In the genomic region with DNA sequence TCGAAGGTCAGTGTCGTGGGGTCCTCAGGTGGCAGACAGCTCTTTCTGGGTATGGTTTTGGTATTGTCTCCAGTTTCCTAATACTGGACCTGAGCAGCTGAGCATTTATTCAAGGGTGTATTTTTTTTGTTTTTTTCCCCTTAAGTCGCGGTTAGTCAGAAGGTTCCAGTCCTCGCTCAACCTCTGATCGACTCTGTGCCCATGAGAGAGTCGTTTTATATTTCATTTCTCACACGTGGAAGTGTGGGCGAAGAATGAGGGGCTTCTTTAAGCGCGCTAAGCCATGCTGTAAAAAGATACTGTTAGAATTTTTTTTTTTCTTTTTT, we compare ENCODE assay signal across 9 cellular contexts. TPM values are rescaled to one million over a fixed set of nuclear protein-coding genes. Genes with fewer than 3 reads are reported as not detected.
A peak's percentile ranks its signal among the peaks of the same experiment; 100 is the strongest.
DNase-seq lines count a peak whose midpoint lies in the region; ATAC-seq, FAIRE-seq and TF ChIP-seq lines count a peak whose summit lies in the region.
"Had no signal": no experiment of that assay in that cellular context is flagged by ENCODE, and none has a peak within 500 bp of the region (broad histone marks: within the 10 kb centered on the region; RNA-seq: fewer than 3 reads in every experiment).

No MANE protein-coding gene starts in this region.

- H3K27me3 ChIP-seq in CD8-positive, alpha-beta memory T cell (ENCODE audit: insufficient read depth, low read length, poor library complexity, severe bottlenecking): no peaks in the 10 kb centered on the region

- FAIRE-seq in RCC 7860 (lab: Jason Lieb, UNC): no peak
- FAIRE-seq: islet of Langerhans had no signal

- peaks cover 0 to 10% (median 3%) of the 10 kb centered on the region in 5 donors for H3K9me3 Mint-ChIP-seq in CD8-positive, alpha-beta memory T cell
- H3K9me3 Mint-ChIP-seq in activated B cell treated with CpG ODN at 0.5 μM for 24 hours: no peaks in the 10 kb centered on the region
- no peaks in the 10 kb centered on the region for H3K9me3 Mint-ChIP-seq in glutamatergic neuron (ENCODE audit: unreplicated experiment)
- no peaks in the 10 kb centered on the region for H3K9me3 Mint-ChIP-seq in progenitor cell of endocrine pancreas (ENCODE audit: low read depth)

- H3K4me1 Mint-ChIP-seq in CD8-positive, alpha-beta memory T cell: peaks cover 3 to 14% (median 9%) of the 10 kb centered on the region in 3 donors
- H3K4me1 Mint-ChIP-seq in activated B cell treated with CpG ODN at 0.5 μM for 24 hours (peaks cover 9% of the 10 kb centered on the region), glutamatergic neuron (ENCODE audit: low read depth, unreplicated experiment) (no peaks in the 10 kb centered on the region), progenitor cell of endocrine pancreas (ENCODE audit: low read depth) (peaks cover 16% of the 10 kb centered on the region)

- H3K4me3 Mint-ChIP-seq in CD8-positive, alpha-beta memory T cell: no peak overlapping the region
- peak overlapping the region; percentile 70 for H3K4me3 Mint-ChIP-seq in activated B cell treated with CpG ODN at 0.5 μM for 24 hours
- H3K4me3 Mint-ChIP-seq in glutamatergic neuron (ENCODE audit: unreplicated experiment): peak overlapping the region; percentile 91
- peak overlapping the region; percentile 91 for H3K4me3 Mint-ChIP-seq in progenitor cell of endocrine pancreas (ENCODE audit: low read depth)

- TF ChIP-seq CTCF in activated B cell treated with CpG ODN at 0.5 μM for 24 hours (IDR thresholded peaks at IDR 0.05) (no peak), glutamatergic neuron (IDR thresholded peaks at IDR 0.05; ENCODE audit: partially characterized antibody, unreplicated experiment) (no peak), progenitor cell of endocrine pancreas (IDR thresholded peaks at IDR 0.05; ENCODE audit: unreplicated experiment) (no peak)

- intact Hi-C loops in activated B cell treated with CpG ODN at 0.5 μM for 24 hours (cut with micrococcal nuclease): no loop called here

- H3K36me3 Mint-ChIP-seq in CD8-positive, alpha-beta memory T cell: no peaks in the 10 kb centered on the region
- H3K36me3 Mint-ChIP-seq in activated B cell treated with CpG ODN at 0.5 μM for 24 hours (ENCODE audit: low read depth) (no peaks in the 10 kb centered on the region), glutamatergic neuron (ENCODE audit: unreplicated experiment) (no peaks in the 10 kb centered on the region), progenitor cell of endocrine pancreas (ENCODE audit: insufficient read depth) (no peaks in the 10 kb centered on the region)

- no peaks in the 10 kb centered on the region for H3K9me3 ChIP-seq in CD8-positive, alpha-beta memory T cell (ENCODE audit: low read length)

- H3K36me3 ChIP-seq in CD8-positive, alpha-beta memory T cell (ENCODE audit: insufficient read depth, low read length): no peaks in the 10 kb centered on the region

- H3K27ac ChIP-seq in CD8-positive, alpha-beta memory T cell (ENCODE audit: low read depth, low read length): peak overlapping the region; percentile 24

- DNase-seq in CD8-positive, alpha-beta memory T cell: no peak
- DNase-seq in activated B cell treated with CpG ODN at 0.5 μM for 24 hours: no peak
- DNase-seq in glutamatergic neuron: no peak
- DNase-seq in progenitor cell of endocrine pancreas (ENCODE audit: low spot score, unreplicated experiment): no peak
- DNase-seq in RCC 7860 (ENCODE audit: low spot score): no peak
- DNase-seq in germinal center (ENCODE audit: low spot score): no peak

- no peak overlapping the region for H3K27ac Mint-ChIP-seq in CD8-positive, alpha-beta memory T cell
- H3K27ac Mint-ChIP-seq in activated B cell treated with CpG ODN at 0.5 μM for 24 hours (no peak overlapping the region), glutamatergic neuron (ENCODE audit: unreplicated experiment) (no peak overlapping the region), progenitor cell of endocrine pancreas (peak overlapping the region; percentile 98)

- no peaks in the 10 kb centered on the region for H3K4me1 ChIP-seq in CD8-positive, alpha-beta memory T cell (ENCODE audit: insufficient read depth, low read length)

- no peak for ATAC-seq in activated B cell treated with CpG ODN at 0.5 μM for 24 hours (ENCODE audit: low read depth)
- ATAC-seq in GM21576 (IDR thresholded peaks at IDR 0.05; ENCODE audit: unreplicated experiment): no peak
- ATAC-seq in activated CD4-positive, CD25-positive, alpha-beta regulatory T cell treated with anti-CD3 and anti-CD28 coated beads, Interleukin-2, amount 50 U/mL, for 24 hours: no peak

- no peak overlapping the region for H3K4me3 ChIP-seq in CD8-positive, alpha-beta memory T cell (ENCODE audit: low read length)

- H3K27me3 Mint-ChIP-seq in CD8-positive, alpha-beta memory T cell: peaks cover 3 to 7% of the 10 kb centered on the region in 2 donors
- H3K27me3 Mint-ChIP-seq in activated B cell treated with CpG ODN at 0.5 μM for 24 hours: peaks cover 18% of the 10 kb centered on the region
- no peaks in the 10 kb centered on the region for H3K27me3 Mint-ChIP-seq in glutamatergic neuron (ENCODE audit: unreplicated experiment)
- no peaks in the 10 kb centered on the region for H3K27me3 Mint-ChIP-seq in progenitor cell of endocrine pancreas

- CTCF ChIA-PET in CD8-positive, alpha-beta memory T cell (lab: Charles Lee): no interaction called here
- CTCF ChIA-PET in activated B cell treated with CpG ODN at 0.5 μM for 24 hours (lab: Charles Lee): no interaction called here

- POLR2A ChIA-PET in CD8-positive, alpha-beta memory T cell (lab: Charles Lee): no interaction called here
- POLR2A ChIA-PET in activated B cell treated with CpG ODN at 0.5 μM for 24 hours (lab: Charles Lee): no interaction called here

RNA-seq across cellular contexts. Expression of a gene that starts 0.5 kb away (rescaled TPM):
- not detected for total RNA-seq in CD8-positive, alpha-beta memory T cell
- polyA plus RNA-seq in CD8-positive, alpha-beta memory T cell: not detected
- not detected in 2 replicates for total RNA-seq in activated B cell treated with CpG ODN at 0.5 μM for 24 hours
- total RNA-seq in glutamatergic neuron (ENCODE audit: unreplicated experiment): 14.5 TPM
- total RNA-seq in progenitor cell of endocrine pancreas: 25.6 and 25.9 TPM in 2 replicates

RNA-seq across cellular contexts. Expression of a gene that starts 25.8 kb away (rescaled TPM):
- total RNA-seq in CD8-positive, alpha-beta memory T cell: not detected
- not detected for polyA plus RNA-seq in CD8-positive, alpha-beta memory T cell
- not detected in 2 replicates for total RNA-seq in activated B cell treated with CpG ODN at 0.5 μM for 24 hours
- total RNA-seq in glutamatergic neuron (ENCODE audit: unreplicated experiment): 0.91 TPM
- 2.5 and 3.1 TPM in 2 replicates for total RNA-seq in progenitor cell of endocrine pancreas

Comparison
In these comparisons a context has a peak if more than half of its experiments do, and no peak if none do; other contexts are left out.
1. H3K4me3 Mint-ChIP-seq: peak in activated B cell treated with CpG ODN at 0.5 μM for 24 hours (single experiment), glutamatergic neuron (single experiment) and progenitor cell of endocrine pancreas (single experiment); none in CD8-positive, alpha-beta memory T cell (0 of 7).
2. RNA of a gene that starts 0.5 kb away (total RNA-seq): 25.6 to 25.9 TPM in progenitor cell of endocrine pancreas and 14.5 TPM in glutamatergic neuron (single experiment); not detected in CD8-positive, alpha-beta memory T cell and not detected in activated B cell treated with CpG ODN at 0.5 μM for 24 hours; every median in the first group is over 10 times any median in the second.